Comparison of ENCODE assay signal across 2 cellular contexts in the genomic region with DNA sequence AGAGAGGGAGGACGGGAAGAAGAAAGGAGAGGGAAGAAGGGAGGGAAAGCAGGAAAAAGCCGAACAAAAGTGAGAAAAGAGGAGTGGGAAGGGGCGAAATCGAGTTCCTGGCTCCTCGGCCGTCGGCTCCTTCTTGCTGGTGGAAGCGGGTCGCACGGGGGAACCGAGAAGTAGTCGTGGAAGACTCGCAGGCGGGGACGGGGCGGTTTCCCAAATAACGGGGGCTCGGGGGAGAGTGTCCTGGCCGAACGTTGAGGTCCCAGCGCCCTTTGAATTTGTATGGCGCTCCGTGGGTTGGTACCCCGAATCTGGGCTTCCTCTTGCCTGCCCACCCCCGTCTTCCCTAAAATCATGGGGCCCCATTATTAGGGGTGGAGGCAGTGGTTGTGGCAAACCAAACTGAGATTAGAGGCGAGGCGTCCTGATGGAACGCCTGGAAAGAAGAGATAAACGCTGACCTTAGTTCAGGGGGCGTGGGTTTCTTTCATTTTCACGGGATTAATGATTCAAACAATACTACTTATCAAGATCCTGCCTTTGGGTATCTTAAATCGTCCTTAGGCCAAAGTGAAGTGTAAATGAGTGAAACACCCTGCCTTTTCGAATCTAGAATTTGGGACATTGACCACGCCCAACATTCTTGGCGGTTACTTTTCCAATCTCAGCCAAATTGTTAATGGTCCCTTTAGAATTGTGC.
TF ChIP-seq lines count a peak whose summit lies in the region.

No MANE protein-coding gene starts in this region.

TF ChIP-seq in GM23338, 12 proteins besides CTCF, POLR2A, EP300 and RAD21 (continued from another document and continues in another):
- no peak for TF ChIP-seq JUNB (IDR thresholded peaks at IDR 0.05; ENCODE audit: unreplicated experiment)
- no peak for TF ChIP-seq CREB1 (CRISPR knock-in tag; IDR thresholded peaks at IDR 0.05; ENCODE audit: low read depth)
- TF ChIP-seq, protein P1, sequence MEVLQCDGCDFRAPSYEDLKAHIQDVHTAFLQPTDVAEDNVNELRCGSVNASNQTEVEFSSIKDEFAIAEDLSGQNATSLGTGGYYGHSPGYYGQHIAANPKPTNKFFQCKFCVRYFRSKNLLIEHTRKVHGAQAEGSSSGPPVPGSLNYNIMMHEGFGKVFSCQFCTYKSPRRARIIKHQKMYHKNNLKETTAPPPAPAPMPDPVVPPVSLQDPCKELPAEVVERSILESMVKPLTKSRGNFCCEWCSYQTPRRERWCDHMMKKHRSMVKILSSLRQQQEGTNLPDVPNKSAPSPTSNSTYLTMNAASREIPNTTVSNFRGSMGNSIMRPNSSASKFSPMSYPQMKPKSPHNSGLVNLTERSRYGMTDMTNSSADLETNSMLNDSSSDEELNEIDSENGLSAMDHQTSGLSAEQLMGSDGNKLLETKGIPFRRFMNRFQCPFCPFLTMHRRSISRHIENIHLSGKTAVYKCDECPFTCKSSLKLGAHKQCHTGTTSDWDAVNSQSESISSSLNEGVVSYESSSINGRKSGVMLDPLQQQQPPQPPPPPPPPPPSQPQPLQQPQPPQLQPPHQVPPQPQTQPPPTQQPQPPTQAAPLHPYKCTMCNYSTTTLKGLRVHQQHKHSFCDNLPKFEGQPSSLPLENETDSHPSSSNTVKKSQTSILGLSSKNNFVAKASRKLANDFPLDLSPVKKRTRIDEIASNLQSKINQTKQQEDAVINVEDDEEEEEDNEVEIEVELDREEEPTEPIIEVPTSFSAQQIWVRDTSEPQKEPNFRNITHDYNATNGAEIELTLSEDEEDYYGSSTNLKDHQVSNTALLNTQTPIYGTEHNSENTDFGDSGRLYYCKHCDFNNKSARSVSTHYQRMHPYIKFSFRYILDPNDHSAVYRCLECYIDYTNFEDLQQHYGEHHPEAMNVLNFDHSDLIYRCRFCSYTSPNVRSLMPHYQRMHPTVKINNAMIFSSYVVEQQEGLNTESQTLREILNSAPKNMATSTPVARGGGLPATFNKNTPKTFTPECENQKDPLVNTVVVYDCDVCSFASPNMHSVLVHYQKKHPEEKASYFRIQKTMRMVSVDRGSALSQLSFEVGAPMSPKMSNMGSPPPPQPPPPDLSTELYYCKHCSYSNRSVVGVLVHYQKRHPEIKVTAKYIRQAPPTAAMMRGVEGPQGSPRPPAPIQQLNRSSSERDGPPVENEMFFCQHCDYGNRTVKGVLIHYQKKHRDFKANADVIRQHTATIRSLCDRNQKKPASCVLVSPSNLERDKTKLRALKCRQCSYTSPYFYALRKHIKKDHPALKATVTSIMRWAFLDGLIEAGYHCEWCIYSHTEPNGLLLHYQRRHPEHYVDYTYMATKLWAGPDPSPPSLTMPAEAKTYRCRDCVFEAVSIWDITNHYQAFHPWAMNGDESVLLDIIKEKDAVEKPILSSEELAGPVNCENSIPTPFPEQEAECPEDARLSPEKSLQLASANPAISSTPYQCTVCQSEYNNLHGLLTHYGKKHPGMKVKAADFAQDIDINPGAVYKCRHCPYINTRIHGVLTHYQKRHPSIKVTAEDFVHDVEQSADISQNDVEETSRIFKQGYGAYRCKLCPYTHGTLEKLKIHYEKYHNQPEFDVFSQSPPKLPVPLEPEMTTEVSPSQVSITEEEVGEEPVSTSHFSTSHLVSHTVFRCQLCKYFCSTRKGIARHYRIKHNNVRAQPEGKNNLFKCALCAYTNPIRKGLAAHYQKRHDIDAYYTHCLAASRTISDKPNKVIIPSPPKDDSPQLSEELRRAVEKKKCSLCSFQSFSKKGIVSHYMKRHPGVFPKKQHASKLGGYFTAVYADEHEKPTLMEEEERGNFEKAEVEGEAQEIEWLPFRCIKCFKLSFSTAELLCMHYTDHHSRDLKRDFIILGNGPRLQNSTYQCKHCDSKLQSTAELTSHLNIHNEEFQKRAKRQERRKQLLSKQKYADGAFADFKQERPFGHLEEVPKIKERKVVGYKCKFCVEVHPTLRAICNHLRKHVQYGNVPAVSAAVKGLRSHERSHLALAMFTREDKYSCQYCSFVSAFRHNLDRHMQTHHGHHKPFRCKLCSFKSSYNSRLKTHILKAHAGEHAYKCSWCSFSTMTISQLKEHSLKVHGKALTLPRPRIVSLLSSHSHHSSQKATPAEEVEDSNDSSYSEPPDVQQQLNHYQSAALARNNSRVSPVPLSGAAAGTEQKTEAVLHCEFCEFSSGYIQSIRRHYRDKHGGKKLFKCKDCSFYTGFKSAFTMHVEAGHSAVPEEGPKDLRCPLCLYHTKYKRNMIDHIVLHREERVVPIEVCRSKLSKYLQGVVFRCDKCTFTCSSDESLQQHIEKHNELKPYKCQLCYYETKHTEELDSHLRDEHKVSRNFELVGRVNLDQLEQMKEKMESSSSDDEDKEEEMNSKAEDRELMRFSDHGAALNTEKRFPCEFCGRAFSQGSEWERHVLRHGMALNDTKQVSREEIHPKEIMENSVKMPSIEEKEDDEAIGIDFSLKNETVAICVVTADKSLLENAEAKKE (CRISPR knock-in tag; IDR thresholded peaks at IDR 0.05) = no peak
- TF ChIP-seq POLR2AphosphoS5 (IDR thresholded peaks at IDR 0.05; ENCODE audit: low read depth) = no peak
- TF ChIP-seq, protein P2, sequence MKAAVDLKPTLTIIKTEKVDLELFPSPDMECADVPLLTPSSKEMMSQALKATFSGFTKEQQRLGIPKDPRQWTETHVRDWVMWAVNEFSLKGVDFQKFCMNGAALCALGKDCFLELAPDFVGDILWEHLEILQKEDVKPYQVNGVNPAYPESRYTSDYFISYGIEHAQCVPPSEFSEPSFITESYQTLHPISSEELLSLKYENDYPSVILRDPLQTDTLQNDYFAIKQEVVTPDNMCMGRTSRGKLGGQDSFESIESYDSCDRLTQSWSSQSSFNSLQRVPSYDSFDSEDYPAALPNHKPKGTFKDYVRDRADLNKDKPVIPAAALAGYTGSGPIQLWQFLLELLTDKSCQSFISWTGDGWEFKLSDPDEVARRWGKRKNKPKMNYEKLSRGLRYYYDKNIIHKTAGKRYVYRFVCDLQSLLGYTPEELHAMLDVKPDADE (IDR thresholded peaks at IDR 0.05) = 0 out of 2 replicates have a peak, but pooled peaks have one; percentile 6
- TF ChIP-seq ZNF114 (CRISPR knock-in tag; IDR thresholded peaks at IDR 0.05) = no peak
- TF ChIP-seq, protein P3, sequence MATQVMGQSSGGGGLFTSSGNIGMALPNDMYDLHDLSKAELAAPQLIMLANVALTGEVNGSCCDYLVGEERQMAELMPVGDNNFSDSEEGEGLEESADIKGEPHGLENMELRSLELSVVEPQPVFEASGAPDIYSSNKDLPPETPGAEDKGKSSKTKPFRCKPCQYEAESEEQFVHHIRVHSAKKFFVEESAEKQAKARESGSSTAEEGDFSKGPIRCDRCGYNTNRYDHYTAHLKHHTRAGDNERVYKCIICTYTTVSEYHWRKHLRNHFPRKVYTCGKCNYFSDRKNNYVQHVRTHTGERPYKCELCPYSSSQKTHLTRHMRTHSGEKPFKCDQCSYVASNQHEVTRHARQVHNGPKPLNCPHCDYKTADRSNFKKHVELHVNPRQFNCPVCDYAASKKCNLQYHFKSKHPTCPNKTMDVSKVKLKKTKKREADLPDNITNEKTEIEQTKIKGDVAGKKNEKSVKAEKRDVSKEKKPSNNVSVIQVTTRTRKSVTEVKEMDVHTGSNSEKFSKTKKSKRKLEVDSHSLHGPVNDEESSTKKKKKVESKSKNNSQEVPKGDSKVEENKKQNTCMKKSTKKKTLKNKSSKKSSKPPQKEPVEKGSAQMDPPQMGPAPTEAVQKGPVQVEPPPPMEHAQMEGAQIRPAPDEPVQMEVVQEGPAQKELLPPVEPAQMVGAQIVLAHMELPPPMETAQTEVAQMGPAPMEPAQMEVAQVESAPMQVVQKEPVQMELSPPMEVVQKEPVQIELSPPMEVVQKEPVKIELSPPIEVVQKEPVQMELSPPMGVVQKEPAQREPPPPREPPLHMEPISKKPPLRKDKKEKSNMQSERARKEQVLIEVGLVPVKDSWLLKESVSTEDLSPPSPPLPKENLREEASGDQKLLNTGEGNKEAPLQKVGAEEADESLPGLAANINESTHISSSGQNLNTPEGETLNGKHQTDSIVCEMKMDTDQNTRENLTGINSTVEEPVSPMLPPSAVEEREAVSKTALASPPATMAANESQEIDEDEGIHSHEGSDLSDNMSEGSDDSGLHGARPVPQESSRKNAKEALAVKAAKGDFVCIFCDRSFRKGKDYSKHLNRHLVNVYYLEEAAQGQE (IDR thresholded peaks at IDR 0.05; ENCODE audit: unreplicated experiment) = peak; percentile 9
- TF ChIP-seq NANOG (IDR thresholded peaks at IDR 0.05; ENCODE audit: borderline replicate concordance) = no peak

TF ChIP-seq in HEK293T, 16 proteins besides CTCF, POLR2A, EP300 and RAD21 (continued from another document):
- TF ChIP-seq, protein P4, sequence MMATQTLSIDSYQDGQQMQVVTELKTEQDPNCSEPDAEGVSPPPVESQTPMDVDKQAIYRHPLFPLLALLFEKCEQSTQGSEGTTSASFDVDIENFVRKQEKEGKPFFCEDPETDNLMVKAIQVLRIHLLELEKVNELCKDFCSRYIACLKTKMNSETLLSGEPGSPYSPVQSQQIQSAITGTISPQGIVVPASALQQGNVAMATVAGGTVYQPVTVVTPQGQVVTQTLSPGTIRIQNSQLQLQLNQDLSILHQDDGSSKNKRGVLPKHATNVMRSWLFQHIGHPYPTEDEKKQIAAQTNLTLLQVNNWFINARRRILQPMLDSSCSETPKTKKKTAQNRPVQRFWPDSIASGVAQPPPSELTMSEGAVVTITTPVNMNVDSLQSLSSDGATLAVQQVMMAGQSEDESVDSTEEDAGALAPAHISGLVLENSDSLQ (IDR thresholded peaks at IDR 0.05) = no peak
